ENCODE assay signal across 9 cellular contexts in the genomic region with DNA sequence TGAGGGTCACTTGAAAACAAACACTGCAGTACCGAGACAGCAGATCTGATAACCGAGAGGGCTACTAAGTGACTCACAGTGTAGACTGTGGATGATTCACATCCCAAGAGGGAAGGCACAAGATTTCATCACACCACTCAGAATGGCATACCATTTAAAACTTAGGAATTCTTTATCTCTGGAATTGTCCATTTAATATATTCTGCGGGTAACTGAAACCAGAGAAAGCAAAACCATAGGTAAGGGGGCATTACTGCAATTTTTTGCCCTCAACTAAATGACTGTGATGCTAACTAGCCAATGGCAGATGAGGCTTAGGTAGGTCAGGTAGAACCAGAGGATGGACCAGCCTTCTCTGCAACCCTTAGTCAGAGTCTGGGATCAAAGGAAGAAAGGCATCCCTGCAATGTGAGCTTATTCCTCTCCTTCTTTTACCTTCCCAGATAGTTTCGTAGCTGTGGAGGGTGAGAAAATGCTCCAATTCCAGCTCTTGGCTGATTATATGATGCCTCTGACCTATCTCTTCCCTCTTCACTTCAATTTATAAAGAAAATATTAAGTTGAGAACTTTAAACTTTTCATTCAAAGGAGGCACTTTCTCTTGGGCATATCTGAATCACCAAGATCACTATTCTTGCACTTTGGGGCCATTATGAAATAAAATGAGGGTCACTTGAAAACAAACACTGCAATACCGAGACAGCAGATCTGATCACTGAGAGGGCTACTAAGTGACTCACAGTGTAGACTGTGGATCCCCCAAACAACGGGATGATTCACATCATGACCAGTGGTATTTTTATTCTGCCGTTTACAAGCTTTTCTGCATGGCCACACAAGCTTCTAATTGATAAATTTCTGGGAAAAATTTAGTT. TPM values are rescaled to one million over a fixed set of nuclear protein-coding genes. Genes with fewer than 3 reads are reported as not detected.
DNase-seq lines count a peak whose midpoint lies in the region; ATAC-seq, FAIRE-seq and TF ChIP-seq lines count a peak whose summit lies in the region.
"Had no signal": no experiment of that assay in that cellular context is flagged by ENCODE, and none has a peak within 500 bp of the region (broad histone marks: within the 10 kb centered on the region; RNA-seq: fewer than 3 reads in every experiment).

No MANE protein-coding gene starts in this region.

- peak overlapping the region; percentile 46 for H3K4me2 ChIP-seq in HepG2 (ENCODE audit: low read depth, low read length)

- peak; percentile 80 for ATAC-seq in HepG2
- ATAC-seq in GM21360 (IDR thresholded peaks at IDR 0.05; ENCODE audit: unreplicated experiment): no peak

- H4K20me1 ChIP-seq in HepG2 (ENCODE audit: insufficient read depth, low read length): no peaks in the 10 kb centered on the region

- H3K36me3 ChIP-seq in HepG2 (replicated peaks in 1 of 2; ENCODE audit: control insufficient read depth in 1 of 2, insufficient read depth in 2 of 2, low read length in 2 of 2) (peaks cover 2 to 16% of the 10 kb centered on the region in 2 experiments; a peak in 3 of 5 replicates), prostate gland (no peaks in the 10 kb centered on the region)

- FAIRE-seq in HepG2 (lab: Jason Lieb, UNC): no peak

- no peak for TF ChIP-seq POLR2A in NB4 (IDR thresholded peaks at IDR 0.05; ENCODE audit: extremely low read depth, insufficient read length)
- no peak for TF ChIP-seq POLR2A in HepG2 (IDR thresholded peaks at IDR 0.05; ENCODE audit: insufficient read depth in 1 of 2, low read depth in 2 of 2, low read length in 2 of 2)
- TF ChIP-seq POLR2A in prostate gland (IDR thresholded peaks at IDR 0.05): no peak

- CTCF ChIA-PET in HepG2 (lab: Yijun Ruan, JAX; ENCODE audit: low intra/inter-chr PET ratio, low total read pairs): no interaction called here

- H3K4me1 ChIP-seq in HepG2 (ENCODE audit: insufficient read depth, low read length) (peaks cover 76% of the 10 kb centered on the region), prostate gland (replicated peaks) (peaks cover 5% of the 10 kb centered on the region)

- DNase-seq in AG09309 (ENCODE audit: low read depth): peak; percentile 41
- DNase-seq in NB4 (ENCODE audit: low read depth): peak; percentile 38
- peak; percentile 89 for DNase-seq in choroid plexus epithelial cell (ENCODE audit: low read depth)
- peak; percentile 68 for DNase-seq in HepG2 (ENCODE audit: low spot score)
- DNase-seq in OCI-M2 (lab: John Stamatoyannopoulos, UW; ENCODE audit: unreplicated experiment): no peak
- no peak for DNase-seq in activated CD8-positive, alpha-beta memory T cell treated with anti-CD3 and anti-CD28 coated beads, Interleukin-2, amount 50 U/mL, for 4 hours
- no peak for DNase-seq in prostate gland (ENCODE audit: low spot score)
- DNase-seq: NCI-H1092 had no signal

- H3K27ac ChIP-seq in HepG2 (ENCODE audit: extremely low read length, insufficient read depth, low read length) (peak overlapping the region; percentile 39), prostate gland (no peak overlapping the region)

- peaks cover 36% of the 10 kb centered on the region for H3K79me2 ChIP-seq in HepG2 (ENCODE audit: insufficient read depth, low read length)

- TF ChIP-seq EP300 in HepG2 (IDR thresholded peaks at IDR 0.05; ENCODE audit: low read depth in 2 of 2, low read length in 2 of 2): no peak
- no peak for TF ChIP-seq EP300 in HepG2 (CRISPR knock-in tag; IDR thresholded peaks at IDR 0.05; ENCODE audit: borderline replicate concordance)

- 29% methylated on average over 7 of the region's 7 CpGs for WGBS in HepG2 (ENCODE audit: low lambda C conversion rate)
- WGBS in prostate gland: 72% methylated on average over 7 of the region's 7 CpGs

- H3K9ac ChIP-seq in HepG2 (ENCODE audit: insufficient read depth, low read depth, low read length): no peak overlapping the region

- TF ChIP-seq RAD21 in HepG2 (CRISPR knock-in tag; IDR thresholded peaks at IDR 0.05): no peak

- TF ChIP-seq CTCF in AG09309 (IDR thresholded peaks at IDR 0.05; ENCODE audit: control insufficient read depth, insufficient read depth, low read depth, low read length, missing control alignments) (no peak), NB4 (IDR thresholded peaks at IDR 0.05; ENCODE audit: low read depth, low read length) (no peak), choroid plexus epithelial cell (conservative IDR thresholded peaks at IDR 0.05; ENCODE audit: low read depth, low read length) (no peak), HepG2 (CRISPR knock-in tag; IDR thresholded peaks at IDR 0.05) (no peak), prostate gland (IDR thresholded peaks at IDR 0.05) (no peak)

- no TSS peak for BruUV-seq in HepG2 (replicated peaks; lab: Mats Ljungman, UMichigan)

- no peaks in the 10 kb centered on the region for H3K27me3 ChIP-seq in HepG2 (ENCODE audit: control insufficient read depth in 1 of 2, insufficient read depth in 2 of 2, low read length in 2 of 2)
- H3K27me3 ChIP-seq in prostate gland (replicated peaks; ENCODE audit: insufficient read depth): no peaks in the 10 kb centered on the region

- in situ Hi-C loops in HepG2 (cut with HindIII; ENCODE audit: extremely low pct_ligation_motif_present, low pct_unique_long_range_greater_than_20kb): no loop called here

- H2AFZ ChIP-seq in HepG2 (ENCODE audit: low read length): no peak overlapping the region

- POLR2A ChIA-PET in HepG2 (lab: Yijun Ruan, JAX): interaction anchor here (1.3 to 2.2 kb wide), 4 partner anchors 9 to 66 kb away, joined by 3 to 8 read pairs (median 5); partner anchors contain the start of genes C12orf60 and WBP11

- no peaks in the 10 kb centered on the region for H3K9me3 ChIP-seq in HepG2 (ENCODE audit: low read length)
- H3K9me3 ChIP-seq in prostate gland: no peaks in the 10 kb centered on the region

- intact Hi-C loops in HepG2 (cut with micrococcal nuclease; ENCODE audit: unreplicated experiment): no loop called here
- intact Hi-C loops in prostate gland (cut with DNase I): no loop called here

- H3K4me3 ChIP-seq in AG09309 (ENCODE audit: control insufficient read depth, low read depth, low read length) (no peak overlapping the region), NB4 (ENCODE audit: low read depth, low read length) (no peak overlapping the region), choroid plexus epithelial cell (ENCODE audit: low read depth, low read length) (no peak overlapping the region), HepG2 (replicated peaks in 1 of 3; ENCODE audit: insufficient read depth in 1 of 3, low read depth in 2 of 3, low read length in 3 of 3) (no peak overlapping the region), prostate gland (no peak overlapping the region)

RNA-seq across cellular contexts. Expression of gene ART4, which starts 6.8 kb away (rescaled TPM):
- total RNA-seq in HepG2 (2016; rRNA removed; fragmentation: Illumina TruSeq; extraction: Trizol) (12.0 and 20.3 TPM in 2 replicates), prostate gland (under 1 TPM; 0.68 to 0.82 TPM)
- total RNA-seq in HepG2 (2016; cell fraction: cytosol; rRNA removed; fragmentation: Illumina TruSeq; extraction: Trizol; ENCODE audit: low read depth): 2.1 and 3.7 TPM in 2 replicates
- total RNA-seq in HepG2 (2016; cell fraction: insoluble cytoplasmic fraction; rRNA removed; fragmentation: Illumina TruSeq; extraction: Trizol): 14.3 and 18.9 TPM in 2 replicates
- total RNA-seq in HepG2 (2016; cell fraction: membrane; rRNA removed; fragmentation: Illumina TruSeq; extraction: Trizol): 6.7 and 6.9 TPM in 2 replicates
- total RNA-seq in HepG2 (2016; cell fraction: nucleus; rRNA removed; fragmentation: Illumina TruSeq; extraction: Trizol): 20.5 and 23.4 TPM in 2 replicates
- polyA plus RNA-seq in HepG2 (2011; rRNA removed): 15.9 and 17.6 TPM in 2 replicates
- 14.2 and 16.4 TPM in 2 replicates for polyA plus RNA-seq in HepG2 (2011; cell fraction: cytosol; rRNA removed)
- 8.0 and 8.2 TPM in 2 replicates for polyA plus RNA-seq in HepG2 (2011; cell fraction: nucleus; rRNA removed)
- 5.3 and 10.8 TPM in 2 replicates for polyA plus RNA-seq in HepG2 (2012)
- polyA plus RNA-seq in HepG2 (2016; cell fraction: cytosol; fragmentation: Illumina TruSeq; extraction: Trizol; ENCODE audit: low read depth): 0.87 and 1.2 TPM in 2 replicates
- 8.3 and 8.9 TPM in 2 replicates for polyA plus RNA-seq in HepG2 (2016; cell fraction: insoluble cytoplasmic fraction; fragmentation: Illumina TruSeq; extraction: Trizol; ENCODE audit: low read depth)
- 2.2 and 2.3 TPM in 2 replicates for polyA plus RNA-seq in HepG2 (2016; cell fraction: membrane; fragmentation: Illumina TruSeq; extraction: Trizol; ENCODE audit: low read depth)
- polyA plus RNA-seq in HepG2 (2016; cell fraction: nucleus; fragmentation: Illumina TruSeq; extraction: Trizol; ENCODE audit: insufficient read depth, low read depth): 13.4 and 17.8 TPM in 2 replicates
- 29.3 TPM in 1 of 2 replicates, not detected in the other for polyA minus RNA-seq in HepG2 (2011; rRNA and poly(A)+ RNA removed; ENCODE audit: low replicate concordance)
- 9.1 and 10.9 TPM in 2 replicates for polyA minus RNA-seq in HepG2 (2011; cell fraction: cytosol; rRNA and poly(A)+ RNA removed)
- polyA minus RNA-seq in HepG2 (2011; cell fraction: nucleus; rRNA and poly(A)+ RNA removed): 35.9 and 36.7 TPM in 2 replicates

RNA-seq across cellular contexts. Expression of gene SMCO3, which starts 22.6 kb away (rescaled TPM):
- total RNA-seq in HepG2 (2016; rRNA removed; fragmentation: Illumina TruSeq; extraction: Trizol) (0.11 and 0.42 TPM in 2 replicates), prostate gland (1 to 10 TPM in 1 of 2 donors, not detected in 1; 2.2 TPM)
- total RNA-seq in HepG2 (2016; cell fraction: cytosol; rRNA removed; fragmentation: Illumina TruSeq; extraction: Trizol; ENCODE audit: low read depth): not detected in 2 replicates
- 0.25 and 0.30 TPM in 2 replicates for total RNA-seq in HepG2 (2016; cell fraction: insoluble cytoplasmic fraction; rRNA removed; fragmentation: Illumina TruSeq; extraction: Trizol)
- total RNA-seq in HepG2 (2016; cell fraction: membrane; rRNA removed; fragmentation: Illumina TruSeq; extraction: Trizol): 0.09 TPM in 1 of 2 replicates, not detected in the other
- 0.65 and 0.78 TPM in 2 replicates for total RNA-seq in HepG2 (2016; cell fraction: nucleus; rRNA removed; fragmentation: Illumina TruSeq; extraction: Trizol)
- polyA plus RNA-seq in HepG2 (2011; rRNA removed): 0.14 and 0.29 TPM in 2 replicates
- polyA plus RNA-seq in HepG2 (2011; cell fraction: cytosol; rRNA removed): 0.07 and 0.18 TPM in 2 replicates
- polyA plus RNA-seq in HepG2 (2011; cell fraction: nucleus; rRNA removed): 0.10 and 0.26 TPM in 2 replicates
- polyA plus RNA-seq in HepG2 (2012): 0.31 and 0.62 TPM in 2 replicates
- polyA plus RNA-seq in HepG2 (2016; cell fraction: cytosol; fragmentation: Illumina TruSeq; extraction: Trizol; ENCODE audit: low read depth): 0.05 TPM in 1 of 2 replicates, not detected in the other
- 0.11 and 0.22 TPM in 2 replicates for polyA plus RNA-seq in HepG2 (2016; cell fraction: insoluble cytoplasmic fraction; fragmentation: Illumina TruSeq; extraction: Trizol; ENCODE audit: low read depth)
- not detected in 2 replicates for polyA plus RNA-seq in HepG2 (2016; cell fraction: membrane; fragmentation: Illumina TruSeq; extraction: Trizol; ENCODE audit: low read depth)
- polyA plus RNA-seq in HepG2 (2016; cell fraction: nucleus; fragmentation: Illumina TruSeq; extraction: Trizol; ENCODE audit: insufficient read depth, low read depth): 0.64 and 0.79 TPM in 2 replicates
- polyA minus RNA-seq in HepG2 (2011; rRNA and poly(A)+ RNA removed; ENCODE audit: low replicate concordance): not detected in 2 replicates
- polyA minus RNA-seq in HepG2 (2011; cell fraction: cytosol; rRNA and poly(A)+ RNA removed): 0.30 TPM in 1 of 2 replicates, not detected in the other
- 1.6 and 2.1 TPM in 2 replicates for polyA minus RNA-seq in HepG2 (2011; cell fraction: nucleus; rRNA and poly(A)+ RNA removed)

RNA-seq across cellular contexts. Expression of gene C12orf60, which starts 33.1 kb away (rescaled TPM):
- total RNA-seq in HepG2 (2016; rRNA removed; fragmentation: Illumina TruSeq; extraction: Trizol) (1.4 and 2.3 TPM in 2 replicates), prostate gland (1 to 10 TPM; 2.0 to 2.6 TPM)
- 0.20 and 0.35 TPM in 2 replicates for total RNA-seq in HepG2 (2016; cell fraction: cytosol; rRNA removed; fragmentation: Illumina TruSeq; extraction: Trizol; ENCODE audit: low read depth)
- total RNA-seq in HepG2 (2016; cell fraction: insoluble cytoplasmic fraction; rRNA removed; fragmentation: Illumina TruSeq; extraction: Trizol): 1.1 and 1.5 TPM in 2 replicates
- 0.96 and 1.1 TPM in 2 replicates for total RNA-seq in HepG2 (2016; cell fraction: membrane; rRNA removed; fragmentation: Illumina TruSeq; extraction: Trizol)
- 1.1 and 1.5 TPM in 2 replicates for total RNA-seq in HepG2 (2016; cell fraction: nucleus; rRNA removed; fragmentation: Illumina TruSeq; extraction: Trizol)
- polyA plus RNA-seq in HepG2 (2011; rRNA removed): 0.55 and 0.69 TPM in 2 replicates
- 0.48 and 0.67 TPM in 2 replicates for polyA plus RNA-seq in HepG2 (2011; cell fraction: cytosol; rRNA removed)
- 0.16 and 0.23 TPM in 2 replicates for polyA plus RNA-seq in HepG2 (2011; cell fraction: nucleus; rRNA removed)
- polyA plus RNA-seq in HepG2 (2012): 1.2 and 1.5 TPM in 2 replicates
- polyA plus RNA-seq in HepG2 (2016; cell fraction: cytosol; fragmentation: Illumina TruSeq; extraction: Trizol; ENCODE audit: low read depth): 0.35 and 0.53 TPM in 2 replicates
- 1.7 and 2.0 TPM in 2 replicates for polyA plus RNA-seq in HepG2 (2016; cell fraction: insoluble cytoplasmic fraction; fragmentation: Illumina TruSeq; extraction: Trizol; ENCODE audit: low read depth)
- 0.50 and 0.56 TPM in 2 replicates for polyA plus RNA-seq in HepG2 (2016; cell fraction: membrane; fragmentation: Illumina TruSeq; extraction: Trizol; ENCODE audit: low read depth)
- polyA plus RNA-seq in HepG2 (2016; cell fraction: nucleus; fragmentation: Illumina TruSeq; extraction: Trizol; ENCODE audit: insufficient read depth, low read depth): 1.4 and 1.8 TPM in 2 replicates
- polyA minus RNA-seq in HepG2 (2011; rRNA and poly(A)+ RNA removed; ENCODE audit: low replicate concordance): 0.33 and 0.72 TPM in 2 replicates
- 0.49 and 0.53 TPM in 2 replicates for polyA minus RNA-seq in HepG2 (2011; cell fraction: cytosol; rRNA and poly(A)+ RNA removed)
- 0.37 and 0.52 TPM in 2 replicates for polyA minus RNA-seq in HepG2 (2011; cell fraction: nucleus; rRNA and poly(A)+ RNA removed)

RNA-seq across cellular contexts. Expression of gene WBP11, which starts 33.3 kb away (rescaled TPM):
- total RNA-seq in HepG2 (2016; rRNA removed; fragmentation: Illumina TruSeq; extraction: Trizol) (31.0 and 44.4 TPM in 2 replicates), prostate gland (10 to 100 TPM; 29.6 to 29.8 TPM)
- 6.5 and 7.2 TPM in 2 replicates for total RNA-seq in HepG2 (2016; cell fraction: cytosol; rRNA removed; fragmentation: Illumina TruSeq; extraction: Trizol; ENCODE audit: low read depth)
- 30.6 and 36.1 TPM in 2 replicates for total RNA-seq in HepG2 (2016; cell fraction: insoluble cytoplasmic fraction; rRNA removed; fragmentation: Illumina TruSeq; extraction: Trizol)
- total RNA-seq in HepG2 (2016; cell fraction: membrane; rRNA removed; fragmentation: Illumina TruSeq; extraction: Trizol): 24.9 and 28.2 TPM in 2 replicates
- 27.7 and 30.7 TPM in 2 replicates for total RNA-seq in HepG2 (2016; cell fraction: nucleus; rRNA removed; fragmentation: Illumina TruSeq; extraction: Trizol)
- polyA plus RNA-seq in HepG2 (2011; rRNA removed): 6.6 and 7.6 TPM in 2 replicates
- 3.2 and 3.3 TPM in 2 replicates for polyA plus RNA-seq in HepG2 (2011; cell fraction: cytosol; rRNA removed)
- polyA plus RNA-seq in HepG2 (2011; cell fraction: nucleus; rRNA removed): 5.2 and 5.6 TPM in 2 replicates
- polyA plus RNA-seq in HepG2 (2012): 17.5 and 40.2 TPM in 2 replicates
- 10.8 and 13.6 TPM in 2 replicates for polyA plus RNA-seq in HepG2 (2016; cell fraction: cytosol; fragmentation: Illumina TruSeq; extraction: Trizol; ENCODE audit: low read depth)
- 52.7 and 58.9 TPM in 2 replicates for polyA plus RNA-seq in HepG2 (2016; cell fraction: insoluble cytoplasmic fraction; fragmentation: Illumina TruSeq; extraction: Trizol; ENCODE audit: low read depth)
- polyA plus RNA-seq in HepG2 (2016; cell fraction: membrane; fragmentation: Illumina TruSeq; extraction: Trizol; ENCODE audit: low read depth): 25.3 and 27.1 TPM in 2 replicates
- polyA plus RNA-seq in HepG2 (2016; cell fraction: nucleus; fragmentation: Illumina TruSeq; extraction: Trizol; ENCODE audit: insufficient read depth, low read depth): 39.7 and 45.9 TPM in 2 replicates
- polyA minus RNA-seq in HepG2 (2011; rRNA and poly(A)+ RNA removed; ENCODE audit: low replicate concordance): 4.2 and 9.5 TPM in 2 replicates
- 9.1 and 10.0 TPM in 2 replicates for polyA minus RNA-seq in HepG2 (2011; cell fraction: cytosol; rRNA and poly(A)+ RNA removed)
- 26.1 and 28.3 TPM in 2 replicates for polyA minus RNA-seq in HepG2 (2011; cell fraction: nucleus; rRNA and poly(A)+ RNA removed)

RNA-seq across cellular contexts. Expression of gene MGP, which starts 49.1 kb away (rescaled TPM):
- total RNA-seq in HepG2 (2016; rRNA removed; fragmentation: Illumina TruSeq; extraction: Trizol) (not detected in 2 replicates), prostate gland (100 to 1,000 TPM; 233 to 388 TPM)
- total RNA-seq in HepG2 (2016; cell fraction: cytosol; rRNA removed; fragmentation: Illumina TruSeq; extraction: Trizol; ENCODE audit: low read depth): not detected in 2 replicates
- not detected in 2 replicates for total RNA-seq in HepG2 (2016; cell fraction: insoluble cytoplasmic fraction; rRNA removed; fragmentation: Illumina TruSeq; extraction: Trizol)
- not detected in 2 replicates for total RNA-seq in HepG2 (2016; cell fraction: membrane; rRNA removed; fragmentation: Illumina TruSeq; extraction: Trizol)
- not detected in 2 replicates for total RNA-seq in HepG2 (2016; cell fraction: nucleus; rRNA removed; fragmentation: Illumina TruSeq; extraction: Trizol)
- polyA plus RNA-seq in HepG2 (2011; rRNA removed): not detected in 2 replicates
- not detected in 2 replicates for polyA plus RNA-seq in HepG2 (2011; cell fraction: cytosol; rRNA removed)
- polyA plus RNA-seq in HepG2 (2011; cell fraction: nucleus; rRNA removed): not detected in 2 replicates
- not detected in 2 replicates for polyA plus RNA-seq in HepG2 (2012)
- polyA plus RNA-seq in HepG2 (2016; cell fraction: cytosol; fragmentation: Illumina TruSeq; extraction: Trizol; ENCODE audit: low read depth): not detected in 2 replicates
- not detected in 2 replicates for polyA plus RNA-seq in HepG2 (2016; cell fraction: insoluble cytoplasmic fraction; fragmentation: Illumina TruSeq; extraction: Trizol; ENCODE audit: low read depth)
- polyA plus RNA-seq in HepG2 (2016; cell fraction: membrane; fragmentation: Illumina TruSeq; extraction: Trizol; ENCODE audit: low read depth): not detected in 2 replicates
- polyA plus RNA-seq in HepG2 (2016; cell fraction: nucleus; fragmentation: Illumina TruSeq; extraction: Trizol; ENCODE audit: insufficient read depth, low read depth): not detected in 2 replicates
- not detected in 2 replicates for polyA minus RNA-seq in HepG2 (2011; rRNA and poly(A)+ RNA removed; ENCODE audit: low replicate concordance)
- not detected in 2 replicates for polyA minus RNA-seq in HepG2 (2011; cell fraction: cytosol; rRNA and poly(A)+ RNA removed)
- polyA minus RNA-seq in HepG2 (2011; cell fraction: nucleus; rRNA and poly(A)+ RNA removed): not detected in 2 replicates

Comparison
In these comparisons a context has a peak if more than half of its experiments do, and no peak if none do; other contexts are left out.
1. DNase-seq: peak in AG09309 (single experiment), NB4 (single experiment), choroid plexus epithelial cell (single experiment) and HepG2 (single experiment); none in OCI-M2 (single experiment), activated CD8-positive, alpha-beta memory T cell treated with anti-CD3 and anti-CD28 coated beads, Interleukin-2, amount 50 U/mL, for 4 hours (single experiment) and prostate gland (single experiment).